In genomic region chr12:108567974-108568652, GRCh38 we compare ENCODE assay signal across 9 cellular contexts. TPM values are rescaled to one million over a fixed set of nuclear protein-coding genes. Genes with fewer than 3 reads are reported as not detected.
DNase-seq lines count a peak whose midpoint lies in the region; ATAC-seq and TF ChIP-seq lines count a peak whose summit lies in the region.
"Had no signal": no experiment of that assay in that cellular context is flagged by ENCODE, and none has a peak within 500 bp of the region (broad histone marks: within the 10 kb centered on the region; RNA-seq: fewer than 3 reads in every experiment).

No MANE protein-coding gene starts in this region.

- H3K36me3 Mint-ChIP-seq in activated CD4-positive, alpha-beta T cell treated with anti-CD3 and anti-CD28 coated beads for 36 hours (ENCODE audit: low read depth): peaks cover 49% of the 10 kb centered on the region
- peaks cover 41% of the 10 kb centered on the region for H3K36me3 Mint-ChIP-seq in endodermal cell (ENCODE audit: low read depth)
- peaks cover 36% of the 10 kb centered on the region for H3K36me3 Mint-ChIP-seq in stimulated activated memory B cell treated with anti-CD40 and anti-IgM and Interleukin-4, amounts not matched to agents 10 μg/mL and 1 μg/mL and 100 μg/mL, for 72 hours

- peak overlapping the region; percentile 29 for H3K4me3 Mint-ChIP-seq in activated CD4-positive, alpha-beta T cell treated with anti-CD3 and anti-CD28 coated beads for 36 hours
- no peak overlapping the region for H3K4me3 Mint-ChIP-seq in endodermal cell
- peak overlapping the region; percentile 78 for H3K4me3 Mint-ChIP-seq in stimulated activated memory B cell treated with anti-CD40 and anti-IgM and Interleukin-4, amounts not matched to agents 10 μg/mL and 1 μg/mL and 100 μg/mL, for 72 hours

- H3K27ac ChIP-seq in Peyer's patch: peak overlapping the region; percentile 62 to 70 (median 64)
- H3K27ac ChIP-seq in endodermal cell (ENCODE audit: low read depth, low read length): no peak overlapping the region

- H3K9me3 ChIP-seq in Peyer's patch (no peaks in the 10 kb centered on the region), endodermal cell (ENCODE audit: control insufficient read depth, low read length) (no peaks in the 10 kb centered on the region)

- CTCF ChIA-PET in activated CD4-positive, alpha-beta T cell treated with anti-CD3 and anti-CD28 coated beads for 36 hours (lab: Charles Lee): interaction anchor here (0.7 to 12.8 kb wide), 14 partner anchors 10 to 383 kb away, joined by 3 to 270 read pairs (median 4); partner anchors contain the start of gene SELPLG

- WGBS in endodermal cell (ENCODE audit: insufficient coverage in 1 of 2, insufficient read length in 1 of 2), 2 experiments: 87% methylated on average over 2 to 3 of the region's 3 CpGs

- no peaks in the 10 kb centered on the region for H3K27me3 Mint-ChIP-seq in activated CD4-positive, alpha-beta T cell treated with anti-CD3 and anti-CD28 coated beads for 36 hours
- H3K27me3 Mint-ChIP-seq in endodermal cell (ENCODE audit: insufficient read depth): no peaks in the 10 kb centered on the region
- H3K27me3 Mint-ChIP-seq in stimulated activated memory B cell treated with anti-CD40 and anti-IgM and Interleukin-4, amounts not matched to agents 10 μg/mL and 1 μg/mL and 100 μg/mL, for 72 hours: no peaks in the 10 kb centered on the region

- H3K4me3 ChIP-seq in Peyer's patch (no peak overlapping the region), endodermal cell (ENCODE audit: low read length) (no peak overlapping the region)

- peak overlapping the region; percentile 89 for H3K27ac Mint-ChIP-seq in activated CD4-positive, alpha-beta T cell treated with anti-CD3 and anti-CD28 coated beads for 36 hours
- no peak overlapping the region for H3K27ac Mint-ChIP-seq in endodermal cell
- peak overlapping the region; percentile 96 for H3K27ac Mint-ChIP-seq in stimulated activated memory B cell treated with anti-CD40 and anti-IgM and Interleukin-4, amounts not matched to agents 10 μg/mL and 1 μg/mL and 100 μg/mL, for 72 hours

- no peaks in the 10 kb centered on the region for H3K9me3 Mint-ChIP-seq in activated CD4-positive, alpha-beta T cell treated with anti-CD3 and anti-CD28 coated beads for 36 hours (ENCODE audit: low read depth)
- H3K9me3 Mint-ChIP-seq in endodermal cell: no peaks in the 10 kb centered on the region
- no peaks in the 10 kb centered on the region for H3K9me3 Mint-ChIP-seq in stimulated activated memory B cell treated with anti-CD40 and anti-IgM and Interleukin-4, amounts not matched to agents 10 μg/mL and 1 μg/mL and 100 μg/mL, for 72 hours

- POLR2A ChIA-PET in activated CD4-positive, alpha-beta T cell treated with anti-CD3 and anti-CD28 coated beads for 36 hours (lab: Charles Lee): interaction anchor here (0.6 to 1.4 kb wide), 7 partner anchors 9 to 67 kb away, joined by 3 to 10 read pairs (median 4); partner anchors contain the start of gene SELPLG

- H3K27me3 ChIP-seq in Peyer's patch (no peaks in the 10 kb centered on the region), endodermal cell (ENCODE audit: control insufficient read depth, insufficient read depth, low read length, poor library complexity, severe bottlenecking) (no peaks in the 10 kb centered on the region)

- intact Hi-C loops in activated CD4-positive, alpha-beta T cell treated with anti-CD3 and anti-CD28 coated beads for 36 hours (cut with DNase I, micrococcal nuclease): loop anchor here in 1 of 2 experiments (1.0 to 10.0 kb wide), 2 partner anchors 49 to 387 kb away; no protein-coding TSS in a partner anchor

- peaks cover 0 to 58% (median 0%) of the 10 kb centered on the region in 3 donors for H3K36me3 ChIP-seq in Peyer's patch
- H3K36me3 ChIP-seq in endodermal cell (ENCODE audit: control insufficient read depth, insufficient read depth, low read length): peaks cover 52% of the 10 kb centered on the region

- no peak overlapping the region for H3K9ac ChIP-seq in endodermal cell (ENCODE audit: extremely low read depth, low read length, poor library complexity, severe bottlenecking)

- ATAC-seq in activated CD4-positive, alpha-beta T cell treated with anti-CD3 and anti-CD28 coated beads for 36 hours: no peak
- peak; percentile 35 for ATAC-seq in stimulated activated memory B cell treated with anti-CD40 and anti-IgM and Interleukin-4, amounts not matched to agents 10 μg/mL and 1 μg/mL and 100 μg/mL, for 72 hours
- ATAC-seq in GM21526 (IDR thresholded peaks at IDR 0.05; ENCODE audit: low FRiP score, unreplicated experiment): no peak
- ATAC-seq: HepG2 had no signal

- H3K4me1 Mint-ChIP-seq in activated CD4-positive, alpha-beta T cell treated with anti-CD3 and anti-CD28 coated beads for 36 hours: peaks cover 80% of the 10 kb centered on the region
- peaks cover 1% of the 10 kb centered on the region for H3K4me1 Mint-ChIP-seq in endodermal cell
- peaks cover 78% of the 10 kb centered on the region for H3K4me1 Mint-ChIP-seq in stimulated activated memory B cell treated with anti-CD40 and anti-IgM and Interleukin-4, amounts not matched to agents 10 μg/mL and 1 μg/mL and 100 μg/mL, for 72 hours

- TF ChIP-seq POLR2A in Peyer's patch (IDR thresholded peaks at IDR 0.05): no peak

- TF ChIP-seq CTCF in Peyer's patch (IDR thresholded peaks at IDR 0.05) (no peak), endodermal cell (conservative IDR thresholded peaks at IDR 0.05) (no peak)

- peaks cover 0 to 23% (median 9%) of the 10 kb centered on the region in 4 donors for H3K4me1 ChIP-seq in Peyer's patch
- no peaks in the 10 kb centered on the region for H3K4me1 ChIP-seq in endodermal cell (ENCODE audit: control insufficient read depth, insufficient read depth, low read length)

- DNase-seq in activated CD4-positive, alpha-beta T cell treated with anti-CD3 and anti-CD28 coated beads for 36 hours: no peak
- DNase-seq in activated CD4-positive, alpha-beta T cell treated with anti-CD3 and anti-CD28 coated beads for 48 hours: no peak
- no peak for DNase-seq in Peyer's patch
- DNase-seq in endodermal cell: peak; percentile 13
- DNase-seq in NCI-H1930 (lab: John Stamatoyannopoulos, UW): no peak
- DNase-seq in KG1 (lab: John Stamatoyannopoulos, UW): no peak

RNA-seq across cellular contexts. Expression of gene ISCU, which starts 5.7 kb away (rescaled TPM):
- total RNA-seq in activated CD4-positive, alpha-beta T cell treated with anti-CD3 and anti-CD28 coated beads for 36 hours: 10 to 100 TPM; 67.3 to 83.8 TPM
- total RNA-seq in Peyer's patch (100 to 1,000 TPM; 121 to 146 (median 138) TPM), endodermal cell (10 to 100 TPM; 63.1 to 66.0 TPM)
- polyA plus RNA-seq in endodermal cell (2013, experiment 1 of 2): 92.4 TPM
- polyA plus RNA-seq in endodermal cell (2013, experiment 2 of 2): 96.3 TPM

RNA-seq across cellular contexts. Expression of gene SART3, which starts 7.1 kb away (rescaled TPM):
- total RNA-seq in activated CD4-positive, alpha-beta T cell treated with anti-CD3 and anti-CD28 coated beads for 36 hours: 10 to 100 TPM; 69.3 to 87.1 TPM
- total RNA-seq in Peyer's patch (100 to 1,000 TPM in 1 of 4 donors, 10 to 100 TPM in 3; 67.8 to 205 (median 77.7) TPM), endodermal cell (10 to 100 TPM; 83.5 to 86.2 TPM)
- polyA plus RNA-seq in endodermal cell (2013, experiment 1 of 2): 57.5 TPM
- polyA plus RNA-seq in endodermal cell (2013, experiment 2 of 2): 50.7 TPM

RNA-seq across cellular contexts. Expression of gene TMEM119, which starts 29.8 kb away (rescaled TPM):
- total RNA-seq in activated CD4-positive, alpha-beta T cell treated with anti-CD3 and anti-CD28 coated beads for 36 hours: under 1 TPM; 0.21 to 0.28 TPM
- total RNA-seq in Peyer's patch (10 to 100 TPM in 1 of 4 donors, 1 to 10 TPM in 3; 1.8 to 17.3 (median 3.4) TPM), endodermal cell (under 1 TPM; 0.11 to 0.15 TPM)
- polyA plus RNA-seq in endodermal cell (2013, experiment 1 of 2): 4.3 TPM
- 4.3 TPM for polyA plus RNA-seq in endodermal cell (2013, experiment 2 of 2)
- total RNA-seq: HepG2 had no signal
- polyA plus RNA-seq: HepG2 had no signal

RNA-seq across cellular contexts. Expression of gene FICD, which starts 53.0 kb away (rescaled TPM):
- total RNA-seq in activated CD4-positive, alpha-beta T cell treated with anti-CD3 and anti-CD28 coated beads for 36 hours: 1 to 10 TPM; 3.5 to 4.5 TPM
- total RNA-seq in Peyer's patch (10 to 100 TPM in 2 of 4 donors, 1 to 10 TPM in 2; 4.1 to 11.6 (median 8.6) TPM), endodermal cell (1 to 10 TPM; 6.2 to 6.8 TPM)
- 5.3 TPM for polyA plus RNA-seq in endodermal cell (2013, experiment 1 of 2)
- polyA plus RNA-seq in endodermal cell (2013, experiment 2 of 2): 4.9 TPM
